Comparison of ENCODE assay signal across 9 cellular contexts in genomic region chr6:166775180-166775922, GRCh38.
DNase-seq lines count a peak whose midpoint lies in the region; ATAC-seq and TF ChIP-seq lines count a peak whose summit lies in the region.
"Had no signal": no experiment of that assay in that cellular context is flagged by ENCODE, and none has a peak within 500 bp of the region (broad histone marks: within the 10 kb centered on the region; RNA-seq: fewer than 3 reads in every experiment).

No MANE protein-coding gene starts in this region.

- H3K4me1 Mint-ChIP-seq in memory B cell = peaks cover 2% of the 10 kb centered on the region

- no peaks in the 10 kb centered on the region for H3K9me3 Mint-ChIP-seq in memory B cell

- no peaks in the 10 kb centered on the region for H3K36me3 Mint-ChIP-seq in memory B cell
- H3K36me3 Mint-ChIP-seq: activated naive CD8-positive, alpha-beta T cell had no signal

- no peak overlapping the region for H3K27ac Mint-ChIP-seq in memory B cell
- H3K27ac Mint-ChIP-seq: activated naive CD8-positive, alpha-beta T cell had no signal

- ATAC-seq in memory B cell (ENCODE audit: low read depth) (peak; percentile 85), HG02973 (IDR thresholded peaks at IDR 0.05; ENCODE audit: unreplicated experiment) (no peak)

- DNase-seq in DMS114 treated with DMSO at 0.1 percent for 48 hours (lab: John Stamatoyannopoulos, UW; ENCODE audit: unreplicated experiment) (peak; percentile 16), HEK293T (ENCODE audit: extremely low spot score) (peak; percentile 81), NCI-H510A (lab: John Stamatoyannopoulos, UW) (peak; percentile 12), memory B cell (ENCODE audit: low spot score in 2 of 2) (peak; percentile 52 to 74)
- DNase-seq in activated CD4-positive, alpha-beta T cell treated with anti-CD3 and anti-CD28 coated beads, Interleukin-2, amount 50 U/mL, for 24 hours (ENCODE audit: low read depth in 1 of 2, low spot score in 1 of 2) = peak; percentile 21 to 73
- peak; percentile 57 for DNase-seq in effector CD4-positive, alpha-beta T cell
- peak; percentile 31 to 41 for DNase-seq in stimulated activated CD8-positive, alpha-beta memory T cell treated with anti-CD3 and anti-CD28 coated beads, Interleukin-4, amount 100 ng/mL, for 1 hour (ENCODE audit: low read depth in 2 of 2, low spot score in 1 of 2)

- CTCF ChIA-PET in HEK293T (lab: Yijun Ruan, JAX) = interaction anchor here (0.5 to 3.7 kb wide), 30 partner anchors 9 to 1030 kb away, joined by 3 to 20 read pairs (median 3); no protein-coding TSS in a partner anchor

- peaks cover 2% of the 10 kb centered on the region for H3K27me3 Mint-ChIP-seq in memory B cell

- H3K4me3 Mint-ChIP-seq in memory B cell = no peak overlapping the region
- H3K4me3 Mint-ChIP-seq: activated naive CD8-positive, alpha-beta T cell had no signal

- POLR2A ChIA-PET in HEK293T (lab: Yijun Ruan, JAX) = no interaction called here

TF ChIP-seq in HEK293T, 16 proteins besides CTCF, POLR2A, EP300 and RAD21:
- TF ChIP-seq FOXM1 (IDR thresholded peaks at IDR 0.05; ENCODE audit: borderline replicate concordance) = no peak
- no peak for TF ChIP-seq TARDBP (IDR thresholded peaks at IDR 0.05)
- no peak for TF ChIP-seq NFRKB (IDR thresholded peaks at IDR 0.05)
- TF ChIP-seq CTBP1 (IDR thresholded peaks at IDR 0.05; ENCODE audit: borderline replicate concordance) = no peak
- TF ChIP-seq HDGF (IDR thresholded peaks at IDR 0.05; ENCODE audit: borderline replicate concordance) = no peak
- TF ChIP-seq PKNOX1 (IDR thresholded peaks at IDR 0.05) = no peak

Comparison
In these comparisons a context has a peak if more than half of its experiments do, and no peak if none do; other contexts are left out.
1. DNase-seq: peak in every context shown above with its lines; median percentile 81 in HEK293T; 63 in memory B cell; 57 in effector CD4-positive, alpha-beta T cell; 47 in activated CD4-positive, alpha-beta T cell treated with anti-CD3 and anti-CD28 coated beads, Interleukin-2, amount 50 U/mL, for 24 hours; 36 in stimulated activated CD8-positive, alpha-beta memory T cell treated with anti-CD3 and anti-CD28 coated beads, Interleukin-4, amount 100 ng/mL, for 1 hour; 16 in DMS114 treated with DMSO at 0.1 percent for 48 hours; 12 in NCI-H510A.